In the genomic region with DNA sequence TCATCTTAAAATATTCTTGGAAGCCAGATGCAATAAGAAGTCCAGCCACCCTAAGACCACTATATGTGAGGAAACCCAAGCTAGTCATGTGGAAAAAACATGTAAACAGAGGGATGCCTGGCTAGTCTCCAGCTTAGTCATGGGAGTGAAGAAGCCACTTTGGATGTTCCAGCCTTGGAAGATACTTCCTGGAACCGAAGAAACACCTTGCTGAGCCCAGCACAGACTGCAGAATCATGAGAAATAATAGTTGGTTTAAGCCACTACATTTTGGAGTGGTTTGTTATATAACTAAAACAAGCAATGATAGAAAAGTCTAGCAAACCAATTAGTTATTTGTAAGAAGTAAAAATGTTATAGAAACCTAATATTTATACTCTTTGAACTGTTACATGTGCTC, we compare ENCODE assay signal across 1 cellular context.
TF ChIP-seq lines count a peak whose summit lies in the region.

No MANE protein-coding gene starts in this region.

TF ChIP-seq in HepG2, 621 proteins besides CTCF, POLR2A, EP300 and RAD21 (continued from another document):
- TF ChIP-seq ZNF331 (CRISPR knock-in tag; IDR thresholded peaks at IDR 0.05) = peak; percentile 99
- no peak for TF ChIP-seq SIX1 (CRISPR knock-in tag; IDR thresholded peaks at IDR 0.05; ENCODE audit: borderline replicate concordance)
- no peak for TF ChIP-seq TEAD2 (CRISPR knock-in tag; IDR thresholded peaks at IDR 0.05)
- no peak for TF ChIP-seq ZNF234 (CRISPR knock-in tag; conservative IDR thresholded peaks at IDR 0.05)
- TF ChIP-seq MTA1 (CRISPR knock-in tag; IDR thresholded peaks at IDR 0.05; ENCODE audit: borderline replicate concordance) = no peak
TF ChIP-seq in HepG2: peak in this region for 1.
